9 cellular contexts compared by ENCODE assay signal in genomic region chr7:7653568-7654187, GRCh38. TPM values are rescaled to one million over a fixed set of nuclear protein-coding genes. Genes with fewer than 3 reads are reported as not detected.
A peak's percentile ranks its signal among the peaks of the same experiment; 100 is the strongest.
DNase-seq lines count a peak whose midpoint lies in the region; ATAC-seq and TF ChIP-seq lines count a peak whose summit lies in the region.
"Had no signal": no experiment of that assay in that cellular context is flagged by ENCODE, and none has a peak within 500 bp of the region (broad histone marks: within the 10 kb centered on the region; RNA-seq: fewer than 3 reads in every experiment).

No MANE protein-coding gene starts in this region.

- TF ChIP-seq CTCF in brain (conservative IDR thresholded peaks at IDR 0.05) (peak; percentile 20 to 69), nephron progenitor cell (IDR thresholded peaks at IDR 0.05) (peak; percentile 58)

- H3K9me3 Mint-ChIP-seq in brain = peaks cover 15 to 26% (median 19%) of the 10 kb centered on the region in 5 experiments
- H3K9me3 Mint-ChIP-seq in nephron progenitor cell = peaks cover 29% of the 10 kb centered on the region

- H3K36me3 Mint-ChIP-seq in brain (peaks cover 29% of the 10 kb centered on the region), nephron progenitor cell (ENCODE audit: low read depth) (peaks cover 30% of the 10 kb centered on the region)

- no peaks in the 10 kb centered on the region for H3K27me3 Mint-ChIP-seq in brain
- H3K27me3 Mint-ChIP-seq in nephron progenitor cell (ENCODE audit: low read depth, poor library complexity) = no peaks in the 10 kb centered on the region

- no peak for ATAC-seq in HG03354 (IDR thresholded peaks at IDR 0.05; ENCODE audit: poor library complexity, severe bottlenecking, unreplicated experiment)
- ATAC-seq: left lobe of liver had no signal

- H3K4me3 Mint-ChIP-seq in brain = no peak overlapping the region
- no peak overlapping the region for H3K4me3 Mint-ChIP-seq in nephron progenitor cell

- peaks cover 16% of the 10 kb centered on the region for H3K4me1 Mint-ChIP-seq in brain
- peaks cover 28% of the 10 kb centered on the region for H3K4me1 Mint-ChIP-seq in nephron progenitor cell

- DNase-seq in NCI-H524 (lab: John Stamatoyannopoulos, UW) (peak; percentile 12 to 44), NCI-H524 treated with DMSO at 0.1 percent for 48 hours (lab: John Stamatoyannopoulos, UW) (no peak), LHCN-M2 (ENCODE audit: low read depth) (peak; percentile 34), nephron progenitor cell (peak; percentile 23)
- no peak for DNase-seq in activated CD4-positive, CD25-positive, alpha-beta regulatory T cell (lab: John Stamatoyannopoulos, UW)
- DNase-seq in effector CD4-positive, alpha-beta T cell = no peak

- peak overlapping the region in 1 of 5 experiments; percentile 36 for H3K27ac Mint-ChIP-seq in brain
- peak overlapping the region; percentile 12 for H3K27ac Mint-ChIP-seq in nephron progenitor cell

RNA-seq across cellular contexts. Expression of gene UMAD1, which starts 13.1 kb away (rescaled TPM):
- 22.8 and 25.1 TPM in 2 replicates for total RNA-seq in LHCN-M2 (2014; rRNA removed)
- 6.4 TPM for polyA plus RNA-seq in LHCN-M2 (2012)
- polyA plus RNA-seq in brain (ENCODE audit: insufficient read depth, low read depth, low replicate concordance) = 12.0 TPM

Comparison
In these comparisons a context has a peak if more than half of its experiments do, and no peak if none do; other contexts are left out.
1. DNase-seq: peak in NCI-H524 (2 of 2), LHCN-M2 (single experiment) and nephron progenitor cell (single experiment); none in NCI-H524 treated with DMSO at 0.1 percent for 48 hours (single experiment), activated CD4-positive, CD25-positive, alpha-beta regulatory T cell (0 of 4) and effector CD4-positive, alpha-beta T cell (single experiment).